ENCODE assay signal across 11 cellular contexts in the genomic region with DNA sequence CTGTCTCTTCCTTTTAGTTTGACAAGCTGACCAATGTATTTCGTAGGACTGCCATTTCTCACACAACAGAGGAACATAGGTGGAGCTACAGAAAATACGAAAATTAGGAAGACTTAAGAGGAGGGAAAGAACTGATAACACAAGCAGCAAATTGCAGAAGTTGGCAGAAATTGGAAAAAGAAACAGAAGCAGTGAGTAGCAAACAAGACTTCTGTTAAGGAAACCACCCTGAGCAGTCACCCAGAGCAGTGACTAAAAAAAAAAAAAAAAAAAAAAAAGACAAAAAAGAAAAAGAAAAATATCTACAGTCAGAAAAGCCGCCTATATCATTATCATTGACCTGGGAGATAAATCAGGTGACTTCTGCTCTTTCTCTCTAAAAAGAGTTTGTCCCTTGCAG. TPM values are rescaled to one million over a fixed set of nuclear protein-coding genes. Genes with fewer than 3 reads are reported as not detected.
DNase-seq lines count a peak whose midpoint lies in the region; ATAC-seq, FAIRE-seq and TF ChIP-seq lines count a peak whose summit lies in the region.
"Had no signal": no experiment of that assay in that cellular context is flagged by ENCODE, and none has a peak within 500 bp of the region (broad histone marks: within the 10 kb centered on the region; RNA-seq: fewer than 3 reads in every experiment).

No MANE protein-coding gene starts in this region.

- TF ChIP-seq POLR2A in GM12892 (IDR thresholded peaks at IDR 0.05; ENCODE audit: low read depth, low read length): no peak

- H2AFZ ChIP-seq in hepatocyte: no peak overlapping the region
- H2AFZ ChIP-seq: parathyroid adenoma had no signal

- H3K4me1 ChIP-seq in hepatocyte (ENCODE audit: insufficient read depth): no peaks in the 10 kb centered on the region
- H3K4me1 ChIP-seq: parathyroid adenoma had no signal

- FAIRE-seq in GM12892 (lab: Jason Lieb, UNC): peak; percentile 76

- peaks cover 70% of the 10 kb centered on the region for H3K4me1 Mint-ChIP-seq in central memory CD8-positive, alpha-beta T cell

- H4K20me1 ChIP-seq in hepatocyte (ENCODE audit: insufficient read depth, poor library complexity, severe bottlenecking): no peaks in the 10 kb centered on the region

- 84% methylated on average over 3 of the region's 3 CpGs for WGBS in hepatocyte (ENCODE audit: low lambda C conversion rate, missing lambda C conversion rate)

- H3K4me3 Mint-ChIP-seq in central memory CD8-positive, alpha-beta T cell: peak overlapping the region; percentile 44

- H3K4me3 ChIP-seq in hepatocyte: no peak overlapping the region

- H3K9me2 ChIP-seq in hepatocyte (replicated peaks; ENCODE audit: insufficient read depth): no peaks in the 10 kb centered on the region

- no peaks in the 10 kb centered on the region for H3K36me3 ChIP-seq in hepatocyte (replicated peaks; ENCODE audit: insufficient read depth, low read depth)

- no peaks in the 10 kb centered on the region for H3K9me3 Mint-ChIP-seq in central memory CD8-positive, alpha-beta T cell

- H3K27me3 Mint-ChIP-seq in central memory CD8-positive, alpha-beta T cell: no peaks in the 10 kb centered on the region

- TF ChIP-seq CTCF in hepatocyte (IDR thresholded peaks at IDR 0.05; ENCODE audit: poor library complexity): no peak

- ATAC-seq in GM19397 (IDR thresholded peaks at IDR 0.05; ENCODE audit: unreplicated experiment) (peak; percentile 43), HG03469 (IDR thresholded peaks at IDR 0.05; ENCODE audit: unreplicated experiment) (peak; percentile 46)
- no peak for ATAC-seq in central memory CD8-positive, alpha-beta T cell (replicated peaks; ENCODE audit: extremely low read depth, poor library complexity, severe bottlenecking)

- peaks cover 7% of the 10 kb centered on the region for H3K79me2 ChIP-seq in hepatocyte
- H3K79me2 ChIP-seq: parathyroid adenoma had no signal

- H3K27ac Mint-ChIP-seq in central memory CD8-positive, alpha-beta T cell (ENCODE audit: low read depth): peak overlapping the region; percentile 90

- peaks cover 83% of the 10 kb centered on the region for H3K36me3 Mint-ChIP-seq in central memory CD8-positive, alpha-beta T cell (ENCODE audit: insufficient read depth)

- H3K4me2 ChIP-seq in hepatocyte: no peak overlapping the region

- H3K9me3 ChIP-seq in hepatocyte (ENCODE audit: low read depth): no peaks in the 10 kb centered on the region

- no peak for DNase-seq in GM12892 (ENCODE audit: insufficient read length)
- no peak for DNase-seq in central memory CD8-positive, alpha-beta T cell (ENCODE audit: low spot score in 2 of 2)
- DNase-seq in NCI-H1930 (lab: John Stamatoyannopoulos, UW): no peak
- DNase-seq in hepatocyte (ENCODE audit: low spot score): no peak
- no peak for DNase-seq in SK-N-DZ (ENCODE audit: low spot score)
- DNase-seq in AG08395 (ENCODE audit: low spot score): no peak
- DNase-seq: HCEC 1CT, RPMI8226 had no signal

- H3K27me3 ChIP-seq in hepatocyte: no peaks in the 10 kb centered on the region

- H3K27ac ChIP-seq in hepatocyte: no peak overlapping the region
- H3K27ac ChIP-seq: parathyroid adenoma had no signal

RNA-seq across cellular contexts. Expression of a gene that starts 21.5 kb away (rescaled TPM):
- polyA plus RNA-seq in GM12892 (2012; ENCODE audit: missing spikeins): 43.1 TPM
- total RNA-seq in hepatocyte: 32.4 and 45.5 TPM in 2 replicates
- polyA plus RNA-seq in hepatocyte: 6.4 and 7.2 TPM in 2 replicates
- polyA plus RNA-seq in SK-N-DZ (2014; cell fraction: cytosol; rRNA removed): 8.2 and 10.9 TPM in 2 replicates
- polyA plus RNA-seq in SK-N-DZ (2014; cell fraction: nucleus; rRNA removed): 4.0 and 4.4 TPM in 2 replicates
